In genomic region chr5:55387865-55388264, GRCh38 we compare ENCODE assay signal across 19 cellular contexts.
"Had no signal": no experiment of that assay in that cellular context is flagged by ENCODE, and none has a peak within 500 bp of the region (broad histone marks: within the 10 kb centered on the region; RNA-seq: fewer than 3 reads in every experiment).

No MANE protein-coding gene starts in this region.

- H3K4me2 ChIP-seq: smooth muscle cell had no signal

- H3K9me3 ChIP-seq: thyroid gland had no signal

- H3K36me3 ChIP-seq: ovary had no signal

- H3K4me1 Mint-ChIP-seq: neural crest cell had no signal

- H3K27me3 ChIP-seq: heart left ventricle, ovary, suprapubic skin, thyroid gland, upper lobe of right lung, vagina had no signal

- H3K27ac Mint-ChIP-seq: effector memory CD8-positive, alpha-beta T cell; natural killer cell; stimulated activated effector memory CD8-positive, alpha-beta T cell treated with anti-CD3 and anti-CD28 coated beads, Interleukin-12 subunit alpha, Interleukin-12 subunit beta, amount 100 ng/mL, for 72 hours had no signal

- H3K27ac ChIP-seq: heart left ventricle, ovary, suprapubic skin, upper lobe of right lung, vagina had no signal

- ATAC-seq: effector memory CD8-positive, alpha-beta T cell; heart left ventricle; left lobe of liver; natural killer cell; right cardiac atrium; stimulated activated effector memory CD8-positive, alpha-beta T cell treated with anti-CD3 and anti-CD28 coated beads, Interleukin-12 subunit alpha, Interleukin-12 subunit beta, amount 100 ng/mL, for 72 hours; stimulated activated naive CD8-positive, alpha-beta T cell treated with anti-CD3 and anti-CD28 coated beads, Interleukin-15, Interleukin-2, amounts not matched to agents 100 U/mL and 50 U/mL, for 24 hours; upper lobe of right lung had no signal

- H3K4me3 ChIP-seq: heart left ventricle, ovary, smooth muscle cell, suprapubic skin, thyroid gland, upper lobe of right lung had no signal

- H3K4me1 ChIP-seq: suprapubic skin, upper lobe of right lung, vagina had no signal

- H3K4me3 Mint-ChIP-seq: effector memory CD8-positive, alpha-beta T cell; natural killer cell; neural crest cell; stimulated activated effector memory CD8-positive, alpha-beta T cell treated with anti-CD3 and anti-CD28 coated beads, Interleukin-12 subunit alpha, Interleukin-12 subunit beta, amount 100 ng/mL, for 72 hours had no signal

- H3K27me3 Mint-ChIP-seq: effector memory CD8-positive, alpha-beta T cell had no signal

- DNase-seq: effector memory CD8-positive, alpha-beta T cell; erythroblast; foreskin melanocyte; heart left ventricle; hippocampal formation; natural killer cell; ovary; right cardiac atrium; stimulated activated CD4-positive, alpha-beta T cell treated with anti-CD3 and anti-CD28 coated beads, Interleukin-4, amount 100 ng/mL, for 1 hour; stimulated activated CD8-positive, alpha-beta memory T cell treated with anti-CD3 and anti-CD28 coated beads, Interleukin-4, amount 100 ng/mL, for 48 hours; stimulated activated naive CD8-positive, alpha-beta T cell treated with anti-CD3 and anti-CD28 coated beads, Interleukin-15, Interleukin-2, amounts not matched to agents 100 U/mL and 50 U/mL, for 24 hours; upper lobe of right lung had no signal
